ENCODE assay signal across 20 cellular contexts in genomic region chr5:54841481-54841880, GRCh38.
"Had no signal": no experiment of that assay in that cellular context is flagged by ENCODE, and none has a peak within 500 bp of the region (broad histone marks: within the 10 kb centered on the region; RNA-seq: fewer than 3 reads in every experiment).

No MANE protein-coding gene starts in this region.

- H3K27ac ChIP-seq: colonic mucosa, esophagus muscularis mucosa, foreskin keratinocyte, gastrocnemius medialis, heart right ventricle, left lung, lower lobe of right lung had no signal

- H3K36me3 ChIP-seq: colonic mucosa, esophagus muscularis mucosa, gastrocnemius medialis, heart right ventricle, left lung, lower lobe of right lung had no signal

- H3K27me3 ChIP-seq: colonic mucosa, esophagus muscularis mucosa, gastrocnemius medialis, heart right ventricle, left lung had no signal

- H3K4me1 ChIP-seq: colonic mucosa, foreskin keratinocyte had no signal

- H3K9me3 ChIP-seq: colonic mucosa, esophagus muscularis mucosa, gastrocnemius medialis, heart right ventricle, left lung, lower lobe of right lung, mucosa of descending colon had no signal

- H3K4me3 ChIP-seq: colonic mucosa, esophagus muscularis mucosa, gastrocnemius medialis, heart right ventricle, left lung, lower lobe of right lung, mucosa of descending colon had no signal

- ATAC-seq: foreskin keratinocyte, gastrocnemius medialis, heart right ventricle, left cardiac atrium, left lung, left ventricle myocardium superior, lower lobe of right lung, mucosa of descending colon had no signal

- DNase-seq: colonic mucosa; cortex of kidney; effector CD8-positive, alpha-beta T cell; foreskin keratinocyte; gastrocnemius medialis; glutamatergic neuron; head of caudate nucleus; heart right ventricle; hippocampal formation; left cardiac atrium; left lung; left ventricle myocardium superior; lower lobe of right lung; mesenchymal stem cell; mucosa of descending colon; naive B cell had no signal

- FAIRE-seq: endothelial cell of umbilical vein, islet of Langerhans, keratinocyte had no signal
